Comparison of ENCODE assay signal across 1 cellular context in the genomic region with DNA sequence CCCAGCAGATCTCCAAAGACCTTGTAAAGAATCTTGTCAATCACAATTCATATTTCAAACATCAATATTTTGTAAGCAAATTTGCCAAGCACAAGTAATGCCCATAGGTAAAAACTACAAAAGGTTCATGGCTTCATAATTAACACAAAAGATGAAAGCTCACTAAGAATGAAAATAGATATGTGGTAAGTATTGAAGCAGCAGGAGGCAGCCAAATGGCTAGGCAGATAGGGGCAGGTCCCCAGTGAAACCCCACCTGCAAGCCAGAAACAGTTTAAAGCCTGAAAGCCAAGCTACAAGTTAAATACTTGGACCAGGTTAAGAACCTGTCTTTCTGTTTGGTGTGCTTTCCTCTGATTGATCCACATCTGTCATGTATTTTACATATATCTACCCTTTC.
TF ChIP-seq lines count a peak whose summit lies in the region.

No MANE protein-coding gene starts in this region.

TF ChIP-seq in GM12878, 131 proteins besides CTCF, POLR2A, EP300 and RAD21:
- TF ChIP-seq NR2C2 (IDR thresholded peaks at IDR 0.05; ENCODE audit: borderline replicate concordance, control insufficient read depth, insufficient read length, low read depth), result no peak
- TF ChIP-seq, protein P1, sequence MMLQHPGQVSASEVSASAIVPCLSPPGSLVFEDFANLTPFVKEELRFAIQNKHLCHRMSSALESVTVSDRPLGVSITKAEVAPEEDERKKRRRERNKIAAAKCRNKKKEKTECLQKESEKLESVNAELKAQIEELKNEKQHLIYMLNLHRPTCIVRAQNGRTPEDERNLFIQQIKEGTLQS (IDR thresholded peaks at IDR 0.05; ENCODE audit: borderline replicate concordance, extremely low read depth, low read depth, low read length), result no peak
- TF ChIP-seq WRNIP1 (IDR thresholded peaks at IDR 0.05; ENCODE audit: borderline replicate concordance, low read depth, low read length), result no peak
- no peak for TF ChIP-seq EGR1 (IDR thresholded peaks at IDR 0.05; ENCODE audit: borderline replicate concordance in 1 of 2, low read depth in 2 of 2, low read length in 2 of 2)
- TF ChIP-seq CREM (IDR thresholded peaks at IDR 0.05; ENCODE audit: low read depth), result no peak
- no peak for TF ChIP-seq SUPT20H (IDR thresholded peaks at IDR 0.05; ENCODE audit: borderline replicate concordance, control insufficient read depth, low read depth, low read length)
- TF ChIP-seq ETV6 (conservative IDR thresholded peaks at IDR 0.05 in 1 of 2, IDR thresholded peaks at IDR 0.05 in 1 of 2; ENCODE audit: borderline replicate concordance in 1 of 2, low read depth in 1 of 2), result no peak
- no peak for TF ChIP-seq SPI1 (IDR thresholded peaks at IDR 0.05; ENCODE audit: borderline replicate concordance, insufficient read depth, low read depth, low read length)
- no peak for TF ChIP-seq NBN (IDR thresholded peaks at IDR 0.05)
- no peak for TF ChIP-seq SRF (IDR thresholded peaks at IDR 0.05; ENCODE audit: low read depth in 2 of 2, low read length in 2 of 2)
- no peak for TF ChIP-seq RB1 (IDR thresholded peaks at IDR 0.05; ENCODE audit: borderline replicate concordance)
- TF ChIP-seq YBX1 (IDR thresholded peaks at IDR 0.05), result no peak
- TF ChIP-seq, protein P2, sequence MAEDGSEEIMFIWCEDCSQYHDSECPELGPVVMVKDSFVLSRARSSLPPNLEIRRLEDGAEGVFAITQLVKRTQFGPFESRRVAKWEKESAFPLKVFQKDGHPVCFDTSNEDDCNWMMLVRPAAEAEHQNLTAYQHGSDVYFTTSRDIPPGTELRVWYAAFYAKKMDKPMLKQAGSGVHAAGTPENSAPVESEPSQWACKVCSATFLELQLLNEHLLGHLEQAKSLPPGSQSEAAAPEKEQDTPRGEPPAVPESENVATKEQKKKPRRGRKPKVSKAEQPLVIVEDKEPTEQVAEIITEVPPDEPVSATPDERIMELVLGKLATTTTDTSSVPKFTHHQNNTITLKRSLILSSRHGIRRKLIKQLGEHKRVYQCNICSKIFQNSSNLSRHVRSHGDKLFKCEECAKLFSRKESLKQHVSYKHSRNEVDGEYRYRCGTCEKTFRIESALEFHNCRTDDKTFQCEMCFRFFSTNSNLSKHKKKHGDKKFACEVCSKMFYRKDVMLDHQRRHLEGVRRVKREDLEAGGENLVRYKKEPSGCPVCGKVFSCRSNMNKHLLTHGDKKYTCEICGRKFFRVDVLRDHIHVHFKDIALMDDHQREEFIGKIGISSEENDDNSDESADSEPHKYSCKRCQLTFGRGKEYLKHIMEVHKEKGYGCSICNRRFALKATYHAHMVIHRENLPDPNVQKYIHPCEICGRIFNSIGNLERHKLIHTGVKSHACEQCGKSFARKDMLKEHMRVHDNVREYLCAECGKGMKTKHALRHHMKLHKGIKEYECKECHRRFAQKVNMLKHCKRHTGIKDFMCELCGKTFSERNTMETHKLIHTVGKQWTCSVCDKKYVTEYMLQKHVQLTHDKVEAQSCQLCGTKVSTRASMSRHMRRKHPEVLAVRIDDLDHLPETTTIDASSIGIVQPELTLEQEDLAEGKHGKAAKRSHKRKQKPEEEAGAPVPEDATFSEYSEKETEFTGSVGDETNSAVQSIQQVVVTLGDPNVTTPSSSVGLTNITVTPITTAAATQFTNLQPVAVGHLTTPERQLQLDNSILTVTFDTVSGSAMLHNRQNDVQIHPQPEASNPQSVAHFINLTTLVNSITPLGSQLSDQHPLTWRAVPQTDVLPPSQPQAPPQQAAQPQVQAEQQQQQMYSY (CRISPR knock-in tag; IDR thresholded peaks at IDR 0.05), result no peak
- TF ChIP-seq ESRRA (IDR thresholded peaks at IDR 0.05; ENCODE audit: low read length), result no peak
